ENCODE assay signal across 10 cellular contexts in genomic region chr17:50916026-50916707, GRCh38. TPM values are rescaled to one million over a fixed set of nuclear protein-coding genes. Genes with fewer than 3 reads are reported as not detected.
DNase-seq lines count a peak whose midpoint lies in the region; ATAC-seq and TF ChIP-seq lines count a peak whose summit lies in the region.
"Had no signal": no experiment of that assay in that cellular context is flagged by ENCODE, and none has a peak within 500 bp of the region (broad histone marks: within the 10 kb centered on the region; RNA-seq: fewer than 3 reads in every experiment).

No MANE protein-coding gene starts in this region.

- H3K9me3 ChIP-seq in BLaER1 (no peaks in the 10 kb centered on the region), lower lobe of right lung (no peaks in the 10 kb centered on the region)

- ATAC-seq in GM23338 (no peak), lower lobe of right lung (no peak), GM21723 (IDR thresholded peaks at IDR 0.05; ENCODE audit: unreplicated experiment) (no peak)

- no peak overlapping the region for H3K4me3 ChIP-seq in BLaER1
- H3K4me3 ChIP-seq in GM23338 = no peak overlapping the region
- H3K4me3 ChIP-seq in lower lobe of right lung = no peak overlapping the region

- no peaks in the 10 kb centered on the region for H3K36me3 Mint-ChIP-seq in GM23338 (ENCODE audit: low read depth)
- peaks cover 2% of the 10 kb centered on the region for H3K36me3 Mint-ChIP-seq in activated T-helper 1 cell treated with anti-CD3 and anti-CD28 coated beads, Interleukin-12 subunit alpha, Interleukin-12 subunit beta, Interleukin-2, Interleukin-4 antibody, amounts not matched to agents 30 ng/mL and 10 ng/mL and 1 ng/mL, durations not matched to agents 14 hours and 24 hours and 36 hours (ENCODE audit: low read depth)

- no peak overlapping the region for H3K9ac ChIP-seq in BLaER1

- H3K36me3 ChIP-seq in BLaER1 (no peaks in the 10 kb centered on the region), GM23338 (ENCODE audit: insufficient read depth) (no peaks in the 10 kb centered on the region), lower lobe of right lung (no peaks in the 10 kb centered on the region)

- no peaks in the 10 kb centered on the region for H3F3A ChIP-seq in GM23338 (replicated peaks; ENCODE audit: low read depth)

- H3K27me3 ChIP-seq in BLaER1 = no peaks in the 10 kb centered on the region
- no peaks in the 10 kb centered on the region for H3K27me3 ChIP-seq in GM23338 (ENCODE audit: insufficient read depth)
- H3K27me3 ChIP-seq in lower lobe of right lung (ENCODE audit: low read depth) = no peaks in the 10 kb centered on the region

- H3K27me3 Mint-ChIP-seq in GM23338 (ENCODE audit: insufficient read depth, low read depth, poor library complexity) = peaks cover 18% of the 10 kb centered on the region
- H3K27me3 Mint-ChIP-seq in activated T-helper 1 cell treated with anti-CD3 and anti-CD28 coated beads, Interleukin-12 subunit alpha, Interleukin-12 subunit beta, Interleukin-2, Interleukin-4 antibody, amounts not matched to agents 30 ng/mL and 10 ng/mL and 1 ng/mL, durations not matched to agents 14 hours and 24 hours and 36 hours (ENCODE audit: insufficient read depth) = no peaks in the 10 kb centered on the region

- TF ChIP-seq CTCF in GM23338 (conservative IDR thresholded peaks at IDR 0.05; ENCODE audit: low read depth in 2 of 2) (no peak), lower lobe of right lung (IDR thresholded peaks at IDR 0.05) (no peak)

- peaks cover 66% of the 10 kb centered on the region for H3K4me1 Mint-ChIP-seq in GM23338
- H3K4me1 Mint-ChIP-seq in activated T-helper 1 cell treated with anti-CD3 and anti-CD28 coated beads, Interleukin-12 subunit alpha, Interleukin-12 subunit beta, Interleukin-2, Interleukin-4 antibody, amounts not matched to agents 30 ng/mL and 10 ng/mL and 1 ng/mL, durations not matched to agents 14 hours and 24 hours and 36 hours (ENCODE audit: low read depth) = peaks cover 38% of the 10 kb centered on the region

- H3K27ac Mint-ChIP-seq in GM23338 = no peak overlapping the region
- peak overlapping the region; percentile 78 for H3K27ac Mint-ChIP-seq in activated T-helper 1 cell treated with anti-CD3 and anti-CD28 coated beads, Interleukin-12 subunit alpha, Interleukin-12 subunit beta, Interleukin-2, Interleukin-4 antibody, amounts not matched to agents 30 ng/mL and 10 ng/mL and 1 ng/mL, durations not matched to agents 14 hours and 24 hours and 36 hours

- H3K27ac ChIP-seq in BLaER1 (no peak overlapping the region), GM23338 (ENCODE audit: low read depth) (no peak overlapping the region), lower lobe of right lung (peak overlapping the region; percentile 47)

- DNase-seq in GM23338 (ENCODE audit: low spot score) (no peak), lower lobe of right lung (no peak), NCI-H1105 (lab: John Stamatoyannopoulos, UW) (no peak), NCI-H226 (no peak), SHP77 (lab: John Stamatoyannopoulos, UW) (no peak)
- no peak for DNase-seq in activated T-helper 1 cell treated with anti-CD3 and anti-CD28 coated beads, Interleukin-12 subunit alpha, Interleukin-12 subunit beta, Interleukin-2, Interleukin-4 antibody, amounts not matched to agents 30 ng/mL and 10 ng/mL and 1 ng/mL, durations not matched to agents 14 hours and 24 hours and 36 hours (ENCODE audit: low spot score)
- DNase-seq: NCI-H2029 treated with DMSO at 0.1 percent for 48 hours had no signal

- peak overlapping the region; percentile 87 for H3K4me2 ChIP-seq in BLaER1
- no peak overlapping the region for H3K4me2 ChIP-seq in GM23338

- H3K79me2 ChIP-seq in GM23338 (replicated peaks; ENCODE audit: insufficient read depth) = no peaks in the 10 kb centered on the region

- H2AFZ ChIP-seq in GM23338 = peak overlapping the region; percentile 56; the same call in 1 of the 2 replicates

- H3K4me1 ChIP-seq in BLaER1 = peaks cover 58% of the 10 kb centered on the region
- H3K4me1 ChIP-seq in GM23338 (ENCODE audit: insufficient read depth) = peaks cover 21% of the 10 kb centered on the region
- peaks cover 28% of the 10 kb centered on the region for H3K4me1 ChIP-seq in lower lobe of right lung

- intact Hi-C loops in activated T-helper 1 cell treated with anti-CD3 and anti-CD28 coated beads, Interleukin-12 subunit alpha, Interleukin-12 subunit beta, Interleukin-2, Interleukin-4 antibody, amounts not matched to agents 30 ng/mL and 10 ng/mL and 1 ng/mL, durations not matched to agents 14 hours and 24 hours and 36 hours (cut with micrococcal nuclease) = no loop called here
- intact Hi-C loops in lower lobe of right lung (cut with DNase I) = no loop called here

- H3K4me3 Mint-ChIP-seq in GM23338 = no peak overlapping the region
- H3K4me3 Mint-ChIP-seq in activated T-helper 1 cell treated with anti-CD3 and anti-CD28 coated beads, Interleukin-12 subunit alpha, Interleukin-12 subunit beta, Interleukin-2, Interleukin-4 antibody, amounts not matched to agents 30 ng/mL and 10 ng/mL and 1 ng/mL, durations not matched to agents 14 hours and 24 hours and 36 hours = no peak overlapping the region
- H3K4me3 Mint-ChIP-seq: endodermal cell had no signal

- H4K20me1 ChIP-seq in BLaER1 (no peaks in the 10 kb centered on the region), GM23338 (replicated peaks; ENCODE audit: insufficient read depth) (no peaks in the 10 kb centered on the region)

- H3K9me3 Mint-ChIP-seq in GM23338 = no peaks in the 10 kb centered on the region
- H3K9me3 Mint-ChIP-seq in activated T-helper 1 cell treated with anti-CD3 and anti-CD28 coated beads, Interleukin-12 subunit alpha, Interleukin-12 subunit beta, Interleukin-2, Interleukin-4 antibody, amounts not matched to agents 30 ng/mL and 10 ng/mL and 1 ng/mL, durations not matched to agents 14 hours and 24 hours and 36 hours = no peaks in the 10 kb centered on the region
- H3K9me3 Mint-ChIP-seq: endodermal cell had no signal

- H3K9me2 ChIP-seq in GM23338 (ENCODE audit: insufficient read depth) = no peaks in the 10 kb centered on the region

TF ChIP-seq in GM23338, 12 proteins besides CTCF, POLR2A, EP300 and RAD21 (continues in another document):
- no peak for TF ChIP-seq CREB1 (CRISPR knock-in tag; IDR thresholded peaks at IDR 0.05; ENCODE audit: low read depth)
- TF ChIP-seq ZNF114 (CRISPR knock-in tag; IDR thresholded peaks at IDR 0.05) = no peak
- TF ChIP-seq ZNF331 (CRISPR knock-in tag; IDR thresholded peaks at IDR 0.05; ENCODE audit: low read depth) = no peak
- TF ChIP-seq STAT1 (IDR thresholded peaks at IDR 0.05; ENCODE audit: unreplicated experiment) = no peak
- no peak for TF ChIP-seq JUNB (IDR thresholded peaks at IDR 0.05; ENCODE audit: unreplicated experiment)
- TF ChIP-seq REST (IDR thresholded peaks at IDR 0.05; ENCODE audit: unreplicated experiment) = no peak
- no peak for TF ChIP-seq POLR2AphosphoS5 (IDR thresholded peaks at IDR 0.05; ENCODE audit: low read depth)

RNA-seq across cellular contexts. Expression of gene TOB1, which starts 50.0 kb away (rescaled TPM):
- 12.1 and 15.3 TPM in 2 replicates for total RNA-seq in GM23338 (2014; rRNA removed; shearing (Covaris generic))
- polyA plus RNA-seq in GM23338 (2016; fragmentation: Nextera tagmentation; extraction: Ambion mirVana) = 41.2 and 46.9 TPM in 2 replicates
- total RNA-seq in activated T-helper 1 cell treated with anti-CD3 and anti-CD28 coated beads, Interleukin-12 subunit alpha, Interleukin-12 subunit beta, Interleukin-2, Interleukin-4 antibody, amounts not matched to agents 30 ng/mL and 10 ng/mL and 1 ng/mL, durations not matched to agents 14 hours and 24 hours and 36 hours = 29.6 and 35.5 TPM in 2 replicates
- 72.9 TPM for total RNA-seq in lower lobe of right lung
